Comparison of ENCODE assay signal across 8 cellular contexts in genomic region chr9:95131023-95131943, GRCh38.
DNase-seq lines count a peak whose midpoint lies in the region; ATAC-seq and TF ChIP-seq lines count a peak whose summit lies in the region.

No MANE protein-coding gene starts in this region.

- H2AFZ ChIP-seq in osteoblast (ENCODE audit: low read length) = no peak overlapping the region

- ATAC-seq in gastroesophageal sphincter (peak; percentile 57), GM19324 (IDR thresholded peaks at IDR 0.05; ENCODE audit: low FRiP score, unreplicated experiment) (no peak)

- TF ChIP-seq POLR2A in gastroesophageal sphincter (IDR thresholded peaks at IDR 0.05) (no peak), vagina (IDR thresholded peaks at IDR 0.05) (no peak)

- no peaks in the 10 kb centered on the region for H3K9me3 ChIP-seq in gastroesophageal sphincter
- no peaks in the 10 kb centered on the region for H3K9me3 ChIP-seq in osteoblast (ENCODE audit: low read depth, low read length)
- no peaks in the 10 kb centered on the region for H3K9me3 ChIP-seq in vagina

- no peak overlapping the region for H3K4me3 ChIP-seq in gastroesophageal sphincter
- no peak overlapping the region for H3K4me3 ChIP-seq in osteoblast (ENCODE audit: insufficient read depth, low read length)
- no peak overlapping the region for H3K4me3 ChIP-seq in vagina

- H4K20me1 ChIP-seq in osteoblast (ENCODE audit: insufficient read depth, low read length) = no peaks in the 10 kb centered on the region

- DNase-seq in D341Med (ENCODE audit: low spot score) = peak; percentile 75
- DNase-seq in HuH-7.5 (ENCODE audit: low spot score) = peak; percentile 67
- peak; percentile 58 for DNase-seq in RKO (ENCODE audit: low spot score)
- DNase-seq in activated T-helper 9 cell treated with anti-CD3 and anti-CD28 coated beads, Interleukin-2, amount 50 U/mL, for 16 hours (ENCODE audit: low read depth) = peak; percentile 6
- DNase-seq in osteoblast (ENCODE audit: insufficient read length, low spot score, missing footprints) = peak; percentile 89
- peak in 1 of 2 donors; percentile 93 for DNase-seq in vagina (ENCODE audit: extremely low spot score in 2 of 2)

- no peak for TF ChIP-seq EP300 in gastroesophageal sphincter (IDR thresholded peaks at IDR 0.05)

- H3K4me1 ChIP-seq in gastroesophageal sphincter = peaks cover 0 to 60% (median 6%) of the 10 kb centered on the region in 3 donors
- peaks cover 11% of the 10 kb centered on the region for H3K4me1 ChIP-seq in osteoblast (ENCODE audit: insufficient read depth, low read length)
- peaks cover 27% of the 10 kb centered on the region for H3K4me1 ChIP-seq in vagina

- H3K27ac ChIP-seq in gastroesophageal sphincter = peak overlapping the region in 1 of 4 donors; percentile 29
- no peak overlapping the region for H3K27ac ChIP-seq in osteoblast (ENCODE audit: low read depth, low read length)
- H3K27ac ChIP-seq in vagina = peak overlapping the region; percentile 53

- no peaks in the 10 kb centered on the region for H3K79me2 ChIP-seq in osteoblast (ENCODE audit: insufficient read depth, low read length)

- peak overlapping the region; percentile 28 for H3K4me2 ChIP-seq in osteoblast (ENCODE audit: insufficient read depth, low read length)

- H3K36me3 ChIP-seq in gastroesophageal sphincter = peaks cover 0 to 20% of the 10 kb centered on the region in 2 donors
- no peaks in the 10 kb centered on the region for H3K36me3 ChIP-seq in osteoblast (ENCODE audit: insufficient read depth, low read length)
- H3K36me3 ChIP-seq in vagina = no peaks in the 10 kb centered on the region

- intact Hi-C loops in vagina (cut with DNase I) = loop anchor here (1.0 kb wide), 1 partner anchor 455 kb away; no protein-coding TSS in a partner anchor

- 25 to 30% methylated on average over 3 to 6 of the region's 7 CpGs for WGBS in gastroesophageal sphincter (ENCODE audit: low coverage in 1 of 2), 2 donors

- TF ChIP-seq CTCF in gastroesophageal sphincter (IDR thresholded peaks at IDR 0.05) (peak; percentile 65 to 87 (median 87)), osteoblast (IDR thresholded peaks at IDR 0.05; ENCODE audit: extremely low read depth, low read depth, low read length) (peak; percentile 95), vagina (IDR thresholded peaks at IDR 0.05) (peak; percentile 70 to 84 (median 82))

- H3K27me3 ChIP-seq in gastroesophageal sphincter (no peaks in the 10 kb centered on the region), osteoblast (ENCODE audit: insufficient read depth, low read length) (no peaks in the 10 kb centered on the region), vagina (no peaks in the 10 kb centered on the region)
